In the genomic region with DNA sequence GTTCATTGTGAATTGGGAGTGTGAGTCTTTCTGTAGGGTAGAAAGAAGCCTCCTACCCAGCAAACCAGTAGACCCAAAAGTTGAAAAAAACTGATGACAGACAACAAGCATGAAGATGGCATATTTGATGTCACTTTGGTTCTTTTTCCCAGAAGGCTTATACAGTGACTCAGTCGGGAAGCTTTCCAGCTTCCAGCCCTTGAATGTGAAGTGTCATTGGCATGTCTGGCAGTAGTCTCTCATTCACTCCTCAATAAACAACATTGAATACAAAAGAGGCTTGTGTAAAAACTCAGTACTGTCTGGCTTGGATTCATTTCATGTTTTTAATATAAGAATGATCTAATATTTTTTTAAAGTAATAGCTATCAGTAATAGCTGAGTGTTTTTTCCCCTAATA, we compare ENCODE assay signal across 9 cellular contexts.
A peak's percentile ranks its signal among the peaks of the same experiment; 100 is the strongest.
DNase-seq lines count a peak whose midpoint lies in the region; ATAC-seq, FAIRE-seq and TF ChIP-seq lines count a peak whose summit lies in the region.
"Had no signal": no experiment of that assay in that cellular context is flagged by ENCODE, and none has a peak within 500 bp of the region (broad histone marks: within the 10 kb centered on the region; RNA-seq: fewer than 3 reads in every experiment).

No MANE protein-coding gene starts in this region.

- in situ Hi-C loops in SK-MEL-5 (cut with HindIII; ENCODE audit: low pct_unique_long_range_greater_than_20kb, low sequenced_read_pairs): no loop called here

- no peaks in the 10 kb centered on the region for H3K9me3 ChIP-seq in pancreas
- no peaks in the 10 kb centered on the region for H3K9me3 ChIP-seq in body of pancreas
- H3K9me3 ChIP-seq: tibial nerve had no signal

- TF ChIP-seq CTCF in foreskin keratinocyte (conservative IDR thresholded peaks at IDR 0.05) (no peak), pancreas (IDR thresholded peaks at IDR 0.05) (no peak), body of pancreas (IDR thresholded peaks at IDR 0.05) (no peak)

- peaks cover 0 to 49% (median 22%) of the 10 kb centered on the region in 3 donors for H3K36me3 ChIP-seq in pancreas
- H3K36me3 ChIP-seq in body of pancreas (replicated peaks in 1 of 2; ENCODE audit: insufficient read depth in 1 of 2, low read depth in 2 of 2): peaks cover 17 to 28% of the 10 kb centered on the region in 2 donors

- DNase-seq in DMS79 treated with DMSO at 0.1 percent for 48 hours (lab: John Stamatoyannopoulos, UW): peak; percentile 85
- peak; percentile 32 for DNase-seq in SK-MEL-5 (ENCODE audit: low read depth, low spot score)
- DNase-seq in foreskin keratinocyte: peak in 1 of 2 donors; percentile 32
- no peak for DNase-seq in pancreas
- no peak for DNase-seq in effector CD8-positive, alpha-beta T cell (lab: John Stamatoyannopoulos, UW)
- no peak for DNase-seq in body of pancreas
- no peak for DNase-seq in NOMO-1 (lab: John Stamatoyannopoulos, UW; ENCODE audit: unreplicated experiment in 2 of 2)

- no peak for TF ChIP-seq POLR2A in body of pancreas (IDR thresholded peaks at IDR 0.05)

- no peak for FAIRE-seq in pancreas (lab: Jason Lieb, UNC)

- H3K27ac ChIP-seq in foreskin keratinocyte: no peak overlapping the region
- H3K27ac ChIP-seq in pancreas: no peak overlapping the region
- peak overlapping the region in 1 of 4 donors; percentile 13 for H3K27ac ChIP-seq in body of pancreas

- no peaks in the 10 kb centered on the region for H3K4me1 ChIP-seq in foreskin keratinocyte
- H3K4me1 ChIP-seq in pancreas: no peaks in the 10 kb centered on the region
- H3K4me1 ChIP-seq in body of pancreas: no peaks in the 10 kb centered on the region

- H3K27me3 ChIP-seq in foreskin keratinocyte (no peaks in the 10 kb centered on the region), pancreas (no peaks in the 10 kb centered on the region), body of pancreas (no peaks in the 10 kb centered on the region)
- H3K27me3 ChIP-seq: tibial nerve had no signal

- intact Hi-C loops in pancreas (cut with DNase I): no loop called here
- intact Hi-C loops in body of pancreas (cut with DNase I): no loop called here

- H3K4me3 ChIP-seq in pancreas (no peak overlapping the region), body of pancreas (no peak overlapping the region)
- H3K4me3 ChIP-seq: tibial nerve had no signal

- peak; percentile 41 for ATAC-seq in foreskin keratinocyte
- ATAC-seq in pancreas: peak in 3 of 4 donors; percentile 57 to 60 (median 59)
- ATAC-seq in body of pancreas: no peak
- no peak for ATAC-seq in GM19035 (IDR thresholded peaks at IDR 0.05; ENCODE audit: unreplicated experiment)

- WGBS in pancreas, 2 donors: 32 to 52% methylated on average over 1 of the region's 1 CpG
- 17 to 40% methylated on average over 1 of the region's 1 CpG for WGBS in body of pancreas, 2 donors

Comparison
In these comparisons a context has a peak if more than half of its experiments do, and no peak if none do; other contexts are left out.
1. DNase-seq: peak in DMS79 treated with DMSO at 0.1 percent for 48 hours (single experiment) and SK-MEL-5 (single experiment); none in pancreas (0 of 6), effector CD8-positive, alpha-beta T cell (single experiment), body of pancreas (0 of 4) and NOMO-1 (0 of 2).
2. ATAC-seq: peak in foreskin keratinocyte (single experiment) and pancreas (3 of 4); none in body of pancreas (single experiment) and GM19035 (single experiment).